1 cellular context compared by ENCODE assay signal in genomic region chr3:165446555-165446954, GRCh38.
TF ChIP-seq lines count a peak whose summit lies in the region.

No MANE protein-coding gene starts in this region.

TF ChIP-seq in GM12878, 131 proteins besides CTCF, POLR2A, EP300 and RAD21 (continued from another document):
- TF ChIP-seq, protein P1, sequence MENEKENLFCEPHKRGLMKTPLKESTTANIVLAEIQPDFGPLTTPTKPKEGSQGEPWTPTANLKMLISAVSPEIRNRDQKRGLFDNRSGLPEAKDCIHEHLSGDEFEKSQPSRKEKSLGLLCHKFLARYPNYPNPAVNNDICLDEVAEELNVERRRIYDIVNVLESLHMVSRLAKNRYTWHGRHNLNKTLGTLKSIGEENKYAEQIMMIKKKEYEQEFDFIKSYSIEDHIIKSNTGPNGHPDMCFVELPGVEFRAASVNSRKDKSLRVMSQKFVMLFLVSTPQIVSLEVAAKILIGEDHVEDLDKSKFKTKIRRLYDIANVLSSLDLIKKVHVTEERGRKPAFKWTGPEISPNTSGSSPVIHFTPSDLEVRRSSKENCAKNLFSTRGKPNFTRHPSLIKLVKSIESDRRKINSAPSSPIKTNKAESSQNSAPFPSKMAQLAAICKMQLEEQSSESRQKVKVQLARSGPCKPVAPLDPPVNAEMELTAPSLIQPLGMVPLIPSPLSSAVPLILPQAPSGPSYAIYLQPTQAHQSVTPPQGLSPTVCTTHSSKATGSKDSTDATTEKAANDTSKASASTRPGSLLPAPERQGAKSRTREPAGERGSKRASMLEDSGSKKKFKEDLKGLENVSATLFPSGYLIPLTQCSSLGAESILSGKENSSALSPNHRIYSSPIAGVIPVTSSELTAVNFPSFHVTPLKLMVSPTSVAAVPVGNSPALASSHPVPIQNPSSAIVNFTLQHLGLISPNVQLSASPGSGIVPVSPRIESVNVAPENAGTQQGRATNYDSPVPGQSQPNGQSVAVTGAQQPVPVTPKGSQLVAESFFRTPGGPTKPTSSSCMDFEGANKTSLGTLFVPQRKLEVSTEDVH (IDR thresholded peaks at IDR 0.05; ENCODE audit: low read depth, partially characterized antibody) = no peak
TF ChIP-seq in GM12878: peak in this region for 0.
